16 cellular contexts compared by ENCODE assay signal in the genomic region with DNA sequence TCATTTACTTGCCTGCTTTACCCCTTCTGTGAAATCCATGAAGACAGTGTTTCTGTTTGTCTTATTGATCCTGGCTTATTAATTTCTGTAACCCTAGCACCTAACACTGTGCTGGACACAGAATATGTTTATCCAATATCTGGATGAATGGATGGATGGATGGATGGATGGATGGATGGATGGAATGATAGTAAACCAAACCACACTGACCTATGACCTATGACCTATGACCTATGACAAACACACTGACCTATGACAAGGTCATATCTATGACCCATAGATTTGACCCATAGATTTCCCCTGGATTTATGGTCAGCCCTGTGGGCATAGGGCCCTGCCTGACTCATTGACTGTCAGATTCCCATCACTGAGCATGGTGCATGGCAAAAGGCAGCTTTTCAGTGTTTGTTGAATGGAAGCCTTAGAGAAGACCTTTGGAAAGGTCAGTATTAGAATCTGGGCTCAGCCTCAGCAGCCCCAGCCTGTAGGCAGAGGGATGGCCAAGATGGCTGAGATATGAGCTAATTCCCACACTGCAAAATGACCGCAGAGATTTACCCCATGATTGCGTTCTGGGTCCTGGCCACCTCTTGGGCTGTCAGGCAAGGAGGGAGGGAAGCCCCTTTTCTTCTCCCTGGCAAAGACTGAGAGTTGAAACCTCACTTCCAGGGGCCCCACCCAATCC. TPM values are rescaled to one million over a fixed set of nuclear protein-coding genes. Genes with fewer than 3 reads are reported as not detected.
DNase-seq lines count a peak whose midpoint lies in the region; ATAC-seq, FAIRE-seq and TF ChIP-seq lines count a peak whose summit lies in the region.
"Had no signal": no experiment of that assay in that cellular context is flagged by ENCODE, and none has a peak within 500 bp of the region (broad histone marks: within the 10 kb centered on the region; RNA-seq: fewer than 3 reads in every experiment).

No MANE protein-coding gene starts in this region.

- H2BK5ac ChIP-seq in H1 (ENCODE audit: low read depth, low read length), result peak overlapping the region; percentile 60; the same call in 1 of the 2 replicates

- no peaks in the 10 kb centered on the region for H3K36me3 Mint-ChIP-seq in neural progenitor cell
- H3K36me3 Mint-ChIP-seq: CD4-positive, CD25-positive, alpha-beta regulatory T cell had no signal

- TF ChIP-seq RAD21 in SK-N-SH (IDR thresholded peaks at IDR 0.05; ENCODE audit: low read length) (no peak), H1 (IDR thresholded peaks at IDR 0.05 in 1 of 2, conservative IDR thresholded peaks at IDR 0.05 in 1 of 2; ENCODE audit: low read depth in 2 of 2, low read length in 2 of 2) (no peak)

- H3K23me2 ChIP-seq in H1 (ENCODE audit: low read depth, low read length), result no peaks in the 10 kb centered on the region; the same call in 1 of the 2 replicates

- H3K27me3 ChIP-seq in SK-N-SH (ENCODE audit: insufficient read depth) (no peaks in the 10 kb centered on the region), H1 (replicated peaks in 1 of 4; ENCODE audit: control insufficient read depth in 3 of 4, extremely low read depth in 1 of 4, insufficient read depth in 3 of 4, low read length in 3 of 4) (no peaks in the 10 kb centered on the region), neural progenitor cell (no peaks in the 10 kb centered on the region)
- H3K27me3 ChIP-seq: BLaER1 had no signal

- H3K36me3 ChIP-seq in SK-N-SH (replicated peaks in 1 of 2; ENCODE audit: control insufficient read depth in 1 of 2, insufficient read depth in 2 of 2, low read length in 1 of 2) (no peaks in the 10 kb centered on the region), H1 (ENCODE audit: control insufficient read depth in 2 of 4, insufficient read depth in 4 of 4, low read length in 3 of 4) (no peaks in the 10 kb centered on the region), neural progenitor cell (no peaks in the 10 kb centered on the region)
- H3K36me3 ChIP-seq: BLaER1 had no signal

- FAIRE-seq in H1 (lab: Jason Lieb, UNC), result no peak

- TF ChIP-seq EP300 in SK-N-SH (IDR thresholded peaks at IDR 0.05; ENCODE audit: borderline replicate concordance in 1 of 2, low read depth in 1 of 2, low read length in 1 of 2), result no peak
- TF ChIP-seq EP300 in H1 (IDR thresholded peaks at IDR 0.05; ENCODE audit: borderline replicate concordance in 1 of 2, low read depth in 2 of 2, low read length in 2 of 2), result no peak

- peak overlapping the region; percentile 27 for H3K27ac Mint-ChIP-seq in neural progenitor cell

- no peak overlapping the region for H2AK5ac ChIP-seq in H1 (ENCODE audit: low read depth, low read length)

- no peak overlapping the region for H2BK15ac ChIP-seq in H1 (ENCODE audit: low read length)

- no peaks in the 10 kb centered on the region for H3K9me3 Mint-ChIP-seq in neural progenitor cell
- H3K9me3 Mint-ChIP-seq: CD4-positive, CD25-positive, alpha-beta regulatory T cell had no signal

- no peak for TF ChIP-seq POLR2A in H1 (IDR thresholded peaks at IDR 0.05; ENCODE audit: control extremely low read depth in 1 of 2, low read depth in 2 of 2, low read length in 2 of 2)

- H2BK12ac ChIP-seq in H1 (ENCODE audit: low read depth, low read length), result no peak overlapping the region

- CTCF ChIA-PET in SK-N-SH (lab: Yijun Ruan, JAX) (interaction anchor here (0.8 to 2.2 kb wide), 4 partner anchors 15 to 103 kb away, joined by 3 to 8 read pairs (median 5); no protein-coding TSS in a partner anchor), H1 (lab: Charles Lee; ENCODE audit: partially characterized antibody) (interaction anchor here (0.7 to 2.3 kb wide), 7 partner anchors 11 to 451 kb away, joined by 3 to 12 read pairs (median 3); no protein-coding TSS in a partner anchor)

- ATAC-seq in SK-N-SH treated with all-trans-retinoic acid at 6 μM for 48 hours, result no peak
- no peak for ATAC-seq in HG02610 (IDR thresholded peaks at IDR 0.05; ENCODE audit: unreplicated experiment)
- ATAC-seq in GM21390 (IDR thresholded peaks at IDR 0.05; ENCODE audit: unreplicated experiment), result no peak

- no peaks in the 10 kb centered on the region for H3F3A ChIP-seq in SK-N-SH (replicated peaks; ENCODE audit: insufficient read depth)
- no peaks in the 10 kb centered on the region for H3F3A ChIP-seq in neural progenitor cell (ENCODE audit: low read depth)

- H3K4me3 Mint-ChIP-seq in neural progenitor cell, result no peak overlapping the region
- H3K4me3 Mint-ChIP-seq: CD4-positive, CD25-positive, alpha-beta regulatory T cell had no signal

- H2AFZ ChIP-seq in SK-N-SH (ENCODE audit: low read depth) (no peak overlapping the region), H1 (ENCODE audit: low read length) (no peak overlapping the region), neural progenitor cell (replicated peaks) (no peak overlapping the region)

- no peak overlapping the region for H3K9ac ChIP-seq in SK-N-SH
- H3K9ac ChIP-seq in H1 (replicated peaks in 1 of 4; ENCODE audit: extremely low read depth in 1 of 4, low read depth in 3 of 4, low read length in 3 of 4), result no peak overlapping the region
- no peak overlapping the region for H3K9ac ChIP-seq in neural progenitor cell
- H3K9ac ChIP-seq: BLaER1 had no signal

- H3K4me3 ChIP-seq in SK-N-SH (ENCODE audit: low read depth in 2 of 2, low read length in 1 of 2), result no peak overlapping the region
- H3K4me3 ChIP-seq in H1 (ENCODE audit: extremely low read depth in 1 of 4, insufficient read depth in 2 of 4, low read depth in 3 of 4, low read length in 4 of 4), result no peak overlapping the region
- no peak overlapping the region for H3K4me3 ChIP-seq in neural progenitor cell
- H3K4me3 ChIP-seq: BLaER1 had no signal

- no peaks in the 10 kb centered on the region for H3K9me2 ChIP-seq in SK-N-SH

- no peak overlapping the region for H2BK20ac ChIP-seq in H1 (ENCODE audit: low read length)

- H3K23ac ChIP-seq in H1 (ENCODE audit: insufficient read length), result no peak overlapping the region

- H3K79me2 ChIP-seq in SK-N-SH (ENCODE audit: insufficient read depth), result no peaks in the 10 kb centered on the region
- H3K79me2 ChIP-seq in H1 (ENCODE audit: control insufficient read depth in 1 of 2, insufficient read depth in 2 of 2, low read length in 2 of 2), result no peaks in the 10 kb centered on the region
- no peaks in the 10 kb centered on the region for H3K79me2 ChIP-seq in neural progenitor cell (ENCODE audit: low read depth)

- H4K5ac ChIP-seq in H1 (ENCODE audit: insufficient read length, low read depth, low read length), result no peak overlapping the region

- H3K9me3 ChIP-seq in SK-N-SH (no peaks in the 10 kb centered on the region), H1 (ENCODE audit: insufficient read depth in 2 of 2, low read depth in 1 of 2, low read length in 1 of 2) (no peaks in the 10 kb centered on the region), neural progenitor cell (ENCODE audit: low read depth) (no peaks in the 10 kb centered on the region)
- H3K9me3 ChIP-seq: BLaER1 had no signal

- no peak overlapping the region for H4K8ac ChIP-seq in H1 (ENCODE audit: extremely low read depth, insufficient read depth, low read length)

- POLR2A ChIA-PET in SK-N-SH (lab: Yijun Ruan, JAX), result no interaction called here
- POLR2A ChIA-PET in H1 (lab: Charles Lee; ENCODE audit: partially characterized antibody), result no interaction called here

- peaks cover 11% of the 10 kb centered on the region for H3K4me1 Mint-ChIP-seq in neural progenitor cell
- H3K4me1 Mint-ChIP-seq: CD4-positive, CD25-positive, alpha-beta regulatory T cell had no signal

- no peak for TF ChIP-seq CTCF in SK-N-SH (IDR thresholded peaks at IDR 0.05)
- TF ChIP-seq CTCF in H1 (IDR thresholded peaks at IDR 0.05; ENCODE audit: control extremely low read depth in 1 of 3, insufficient read depth in 1 of 3, low read depth in 1 of 3, low read length in 3 of 3), result no peak
- TF ChIP-seq CTCF in neural progenitor cell (IDR thresholded peaks at IDR 0.05), result no peak

- no peak for DNase-seq in SK-N-SH
- DNase-seq in H1 (ENCODE audit: low read depth in 1 of 2, low spot score in 2 of 2), result no peak
- DNase-seq in neural progenitor cell (ENCODE audit: low spot score), result no peak
- DNase-seq in NCI-H774 (lab: John Stamatoyannopoulos, UW), result no peak
- no peak for DNase-seq in NCI-H187 treated with DMSO at 0.1 percent for 48 hours (lab: John Stamatoyannopoulos, UW)
- DNase-seq: AML-193; CD4-positive, CD25-positive, alpha-beta regulatory T cell; DMS53; GF-D8; H7 had no signal

- H3K4me1 ChIP-seq in SK-N-SH (ENCODE audit: control insufficient read depth in 1 of 2, insufficient read depth in 2 of 2, low read depth in 1 of 2, low read length in 1 of 2) (peaks cover 0 to 38% of the 10 kb centered on the region in 2 experiments; a peak in 2 of 4 replicates), H1 (replicated peaks in 1 of 4; ENCODE audit: control insufficient read depth in 3 of 4, insufficient read depth in 4 of 4, low read length in 3 of 4) (peaks cover 2 to 14% (median 7%) of the 10 kb centered on the region in 4 experiments; a peak in 5 of 7 replicates), neural progenitor cell (peaks cover 17% of the 10 kb centered on the region)
- H3K4me1 ChIP-seq: BLaER1 had no signal

- 20% methylated on average over 1 of the region's 2 CpGs for WGBS in SK-N-SH (ENCODE audit: low lambda C conversion rate)
- WGBS in H1 (ENCODE audit: extremely low coverage in 1 of 2, insufficient coverage in 1 of 2, insufficient read length in 1 of 2, insufficient replicate concordance in 2 of 2, low coverage in 1 of 2, low lambda C conversion rate in 2 of 2, missing lambda C conversion rate in 1 of 2), 2 experiments, result 83% methylated on average over 2 of the region's 2 CpGs; no CpG with 5 or more reads in 1 of the 2 experiments

- H4K20me1 ChIP-seq in SK-N-SH (ENCODE audit: insufficient read depth) (no peaks in the 10 kb centered on the region), H1 (replicated peaks in 1 of 2; ENCODE audit: control insufficient read depth in 1 of 2, insufficient read depth in 2 of 2, low read length in 2 of 2) (peaks cover 0 to 2% of the 10 kb centered on the region in 2 experiments), neural progenitor cell (ENCODE audit: low read depth) (no peaks in the 10 kb centered on the region)
- H4K20me1 ChIP-seq: BLaER1 had no signal

- no peak overlapping the region for H3K14ac ChIP-seq in H1 (ENCODE audit: insufficient read length)

- no peak overlapping the region for H3K56ac ChIP-seq in H1 (replicated peaks; ENCODE audit: insufficient read length, low read depth, low read length)

- H3K4ac ChIP-seq in H1 (replicated peaks; ENCODE audit: insufficient read length, low read depth, low read length), result no peak overlapping the region

- H2BK120ac ChIP-seq in H1 (replicated peaks; ENCODE audit: low read depth, low read length), result no peak overlapping the region

- no peaks in the 10 kb centered on the region; the same call in none of the 2 replicates for H3K79me1 ChIP-seq in H1 (ENCODE audit: low read depth, low read length)

- H3K27ac ChIP-seq in SK-N-SH (ENCODE audit: low read depth in 2 of 2, low read length in 1 of 2) (peak overlapping the region in 1 of 2 experiments; percentile 60; a peak in 1 of 4 replicates), H1 (ENCODE audit: low read depth, low read length) (no peak overlapping the region), neural progenitor cell (no peak overlapping the region)
- H3K27ac ChIP-seq: 22Rv1, BLaER1 had no signal

- no peak overlapping the region for H3K18ac ChIP-seq in H1 (ENCODE audit: extremely low read depth, low read length)

- H3K4me2 ChIP-seq in SK-N-SH (no peak overlapping the region), H1 (ENCODE audit: insufficient read depth in 1 of 2, low read depth in 2 of 2, low read length in 2 of 2) (no peak overlapping the region), neural progenitor cell (peak overlapping the region; percentile 24)
- H3K4me2 ChIP-seq: BLaER1 had no signal

- peaks cover 4% of the 10 kb centered on the region for H3K27me3 Mint-ChIP-seq in neural progenitor cell (ENCODE audit: insufficient read depth, low read depth)

- H4K91ac ChIP-seq in H1 (replicated peaks; ENCODE audit: insufficient read length, low read length), result no peak overlapping the region

RNA-seq across cellular contexts. Expression of gene IGSF21, which starts 24.6 kb away (rescaled TPM):
- polyA plus RNA-seq in SK-N-SH (2012; rRNA removed) (not detected in 2 replicates), H1 (2011; rRNA removed) (22.5 and 37.6 TPM in 2 replicates)
- polyA plus RNA-seq in SK-N-SH (2012; cell fraction: cytosol; rRNA removed), result not detected in 2 replicates
- not detected in 2 replicates for polyA plus RNA-seq in SK-N-SH (2012; cell fraction: nucleus; rRNA removed)
- total RNA-seq in H1 (2021; fragmentation: NEBNext Ultra II Directional; extraction: Animal tissue kit (Norgen Biotek cat#: 25700)), result 28.5 and 29.1 TPM in 2 replicates
- polyA plus RNA-seq in H1 (2011; cell fraction: cytosol; rRNA removed), result 13.3 TPM
- polyA plus RNA-seq in H1 (2011; cell fraction: nucleus; rRNA removed), result 27.6 TPM
- polyA plus RNA-seq in H1 (2012, experiment 1 of 2), result 15.1 to 20.1 TPM (median 18.1 TPM) in 4 replicates
- polyA plus RNA-seq in H1 (2012, experiment 2 of 2), result 14.3 TPM
- 31.3 TPM for polyA plus RNA-seq in H1 (2013, experiment 1 of 2)
- polyA plus RNA-seq in H1 (2013, experiment 2 of 2), result 36.2 TPM
- 12.0 and 17.4 TPM in 2 replicates for polyA minus RNA-seq in H1 (2011; rRNA and poly(A)+ RNA removed)
- 19.3 TPM for polyA minus RNA-seq in H1 (2011; cell fraction: cytosol; rRNA and poly(A)+ RNA removed)
- 14.6 TPM for polyA minus RNA-seq in H1 (2011; cell fraction: nucleus; rRNA and poly(A)+ RNA removed)
- total RNA-seq in neural progenitor cell (ENCODE audit: low replicate concordance), result 1.7 and 6.9 TPM in 2 replicates
- total RNA-seq: CD4-positive, CD25-positive, alpha-beta regulatory T cell; HT1080 had no signal
- polyA plus RNA-seq: CD4-positive, CD25-positive, alpha-beta regulatory T cell had no signal
